ENCODE assay signal across 8 cellular contexts in genomic region chr2:72149556-72150156, GRCh38. TPM values are rescaled to one million over a fixed set of nuclear protein-coding genes. Genes with fewer than 3 reads are reported as not detected.
A peak's percentile ranks its signal among the peaks of the same experiment; 100 is the strongest.
DNase-seq lines count a peak whose midpoint lies in the region; TF ChIP-seq lines count a peak whose summit lies in the region.

No MANE protein-coding gene starts in this region.

- H3K27me3 Mint-ChIP-seq in activated naive CD4-positive, alpha-beta T cell treated with anti-CD3 and anti-CD28 coated beads, Interleukin-2, amount 10 ng/mL, durations not matched to agents 7 days and 5 days: peaks cover 89% of the 10 kb centered on the region
- peaks cover 53% of the 10 kb centered on the region for H3K27me3 Mint-ChIP-seq in activated T-helper 2 cell treated with anti-CD3 and anti-CD28 coated beads, Interferon-gamma antibody, Interleukin-2, Interleukin-4, amounts not matched to agents 10 μg/mL and 5 μg/mL and 100 μg/mL, durations not matched to agents 14 hours and 24 hours and 36 hours (ENCODE audit: low read depth)

- peak overlapping the region; percentile 91 for H3K4me2 ChIP-seq in smooth muscle cell

- no peaks in the 10 kb centered on the region for H3K9me3 ChIP-seq in iPS DF 6.9 (ENCODE audit: control insufficient read depth, insufficient read depth, low read length)
- H3K9me3 ChIP-seq in smooth muscle cell (replicated peaks; ENCODE audit: low read depth): no peaks in the 10 kb centered on the region

- H3K4me1 Mint-ChIP-seq in activated naive CD4-positive, alpha-beta T cell treated with anti-CD3 and anti-CD28 coated beads, Interleukin-2, amount 10 ng/mL, durations not matched to agents 7 days and 5 days: peaks cover 35% of the 10 kb centered on the region
- H3K4me1 Mint-ChIP-seq in activated T-helper 2 cell treated with anti-CD3 and anti-CD28 coated beads, Interferon-gamma antibody, Interleukin-2, Interleukin-4, amounts not matched to agents 10 μg/mL and 5 μg/mL and 100 μg/mL, durations not matched to agents 14 hours and 24 hours and 36 hours (ENCODE audit: low read depth): peaks cover 15% of the 10 kb centered on the region

- H3K36me3 ChIP-seq in iPS DF 6.9 (ENCODE audit: control insufficient read depth, insufficient read depth, low read length): no peaks in the 10 kb centered on the region
- no peaks in the 10 kb centered on the region for H3K36me3 ChIP-seq in smooth muscle cell (ENCODE audit: low read depth)

- TF ChIP-seq CTCF in smooth muscle cell (IDR thresholded peaks at IDR 0.05; ENCODE audit: borderline replicate concordance, insufficient read depth, poor library complexity, severe bottlenecking): no peak

- H2AFZ ChIP-seq in smooth muscle cell (ENCODE audit: low read depth): no peak overlapping the region

- H3K79me2 ChIP-seq in smooth muscle cell (ENCODE audit: low read depth): no peaks in the 10 kb centered on the region

- intact Hi-C loops in activated T-helper 2 cell treated with anti-CD3 and anti-CD28 coated beads, Interferon-gamma antibody, Interleukin-2, Interleukin-4, amounts not matched to agents 10 μg/mL and 5 μg/mL and 100 μg/mL, durations not matched to agents 14 hours and 24 hours and 36 hours (cut with micrococcal nuclease): loop anchor here (1.0 to 10.0 kb wide), 5 partner anchors 225 to 1262 kb away; no protein-coding TSS in a partner anchor

- peaks cover 10% of the 10 kb centered on the region for H3K36me3 Mint-ChIP-seq in activated naive CD4-positive, alpha-beta T cell treated with anti-CD3 and anti-CD28 coated beads, Interleukin-2, amount 10 ng/mL, durations not matched to agents 7 days and 5 days
- peaks cover 7% of the 10 kb centered on the region for H3K36me3 Mint-ChIP-seq in activated T-helper 2 cell treated with anti-CD3 and anti-CD28 coated beads, Interferon-gamma antibody, Interleukin-2, Interleukin-4, amounts not matched to agents 10 μg/mL and 5 μg/mL and 100 μg/mL, durations not matched to agents 14 hours and 24 hours and 36 hours (ENCODE audit: low read depth)

- DNase-seq in activated naive CD4-positive, alpha-beta T cell treated with anti-CD3 and anti-CD28 coated beads, Interleukin-2, amount 10 ng/mL, durations not matched to agents 7 days and 5 days: peak; percentile 18
- no peak for DNase-seq in activated naive CD4-positive, alpha-beta T cell (lab: John Stamatoyannopoulos, UW)
- DNase-seq in activated T-helper 2 cell treated with anti-CD3 and anti-CD28 coated beads, Interferon-gamma antibody, Interleukin-2, Interleukin-4, amounts not matched to agents 10 μg/mL and 5 μg/mL and 100 μg/mL, durations not matched to agents 14 hours and 24 hours and 36 hours (ENCODE audit: low spot score): no peak
- DNase-seq in iPS DF 6.9 (ENCODE audit: low read depth, low spot score): no peak
- no peak for DNase-seq in smooth muscle cell (lab: John Stamatoyannopoulos, UW; ENCODE audit: unreplicated experiment)
- DNase-seq in NCI-H510A treated with DMSO at 0.1 percent for 48 hours (lab: John Stamatoyannopoulos, UW): no peak
- no peak for DNase-seq in NK-92 (lab: John Stamatoyannopoulos, UW; ENCODE audit: unreplicated experiment)
- no peak for DNase-seq in AG08396 (ENCODE audit: low spot score)

- H3K27ac Mint-ChIP-seq in activated naive CD4-positive, alpha-beta T cell treated with anti-CD3 and anti-CD28 coated beads, Interleukin-2, amount 10 ng/mL, durations not matched to agents 7 days and 5 days: peak overlapping the region; percentile 52
- no peak overlapping the region for H3K27ac Mint-ChIP-seq in activated T-helper 2 cell treated with anti-CD3 and anti-CD28 coated beads, Interferon-gamma antibody, Interleukin-2, Interleukin-4, amounts not matched to agents 10 μg/mL and 5 μg/mL and 100 μg/mL, durations not matched to agents 14 hours and 24 hours and 36 hours

- H3K27ac ChIP-seq in iPS DF 6.9 (ENCODE audit: low read length) (no peak overlapping the region), smooth muscle cell (ENCODE audit: low read depth) (no peak overlapping the region)

- no peaks in the 10 kb centered on the region for H3F3A ChIP-seq in smooth muscle cell (ENCODE audit: low read depth)

- H3K4me3 Mint-ChIP-seq in activated naive CD4-positive, alpha-beta T cell treated with anti-CD3 and anti-CD28 coated beads, Interleukin-2, amount 10 ng/mL, durations not matched to agents 7 days and 5 days: peak overlapping the region; percentile 3
- peak overlapping the region; percentile 19 for H3K4me3 Mint-ChIP-seq in activated T-helper 2 cell treated with anti-CD3 and anti-CD28 coated beads, Interferon-gamma antibody, Interleukin-2, Interleukin-4, amounts not matched to agents 10 μg/mL and 5 μg/mL and 100 μg/mL, durations not matched to agents 14 hours and 24 hours and 36 hours (ENCODE audit: low read depth)

- no peaks in the 10 kb centered on the region for H4K20me1 ChIP-seq in smooth muscle cell (ENCODE audit: low read depth)

- CTCF ChIA-PET in activated naive CD4-positive, alpha-beta T cell treated with anti-CD3 and anti-CD28 coated beads, Interleukin-2, amount 10 ng/mL, durations not matched to agents 7 days and 5 days (lab: Charles Lee): interaction anchor here (0.7 to 2.9 kb wide), 12 partner anchors 10 to 620 kb away, joined by 3 to 46 read pairs (median 4); no protein-coding TSS in a partner anchor

- H3K4me3 ChIP-seq in iPS DF 6.9 (ENCODE audit: low read length): peak overlapping the region; percentile 6; the same call in 1 of the 2 replicates
- H3K4me3 ChIP-seq in smooth muscle cell: peak overlapping the region; percentile 54

- H3K4me1 ChIP-seq in iPS DF 6.9 (ENCODE audit: control insufficient read depth, insufficient read depth, low read length) (peaks cover 9% of the 10 kb centered on the region), smooth muscle cell (ENCODE audit: low read depth) (peaks cover 42% of the 10 kb centered on the region)

- WGBS in iPS DF 6.9 (ENCODE audit: insufficient coverage, insufficient read length): no CpG with 5 or more reads among the region's 45 CpGs
- 7% methylated on average over 45 of the region's 45 CpGs for WGBS in smooth muscle cell (ENCODE audit: low lambda C conversion rate)

- H3K27me3 ChIP-seq in iPS DF 6.9 (ENCODE audit: control insufficient read depth, insufficient read depth, low read length) (peaks cover 47% of the 10 kb centered on the region), smooth muscle cell (ENCODE audit: low read depth) (peaks cover 73% of the 10 kb centered on the region)

- H3K9ac ChIP-seq in smooth muscle cell (ENCODE audit: low read depth): no peak overlapping the region

- H3K9me3 Mint-ChIP-seq in activated naive CD4-positive, alpha-beta T cell treated with anti-CD3 and anti-CD28 coated beads, Interleukin-2, amount 10 ng/mL, durations not matched to agents 7 days and 5 days: no peaks in the 10 kb centered on the region
- H3K9me3 Mint-ChIP-seq in activated T-helper 2 cell treated with anti-CD3 and anti-CD28 coated beads, Interferon-gamma antibody, Interleukin-2, Interleukin-4, amounts not matched to agents 10 μg/mL and 5 μg/mL and 100 μg/mL, durations not matched to agents 14 hours and 24 hours and 36 hours: peaks cover 6% of the 10 kb centered on the region

RNA-seq across cellular contexts. Expression of gene CYP26B1, which starts 2.0 kb away (rescaled TPM):
- total RNA-seq in activated T-helper 2 cell treated with anti-CD3 and anti-CD28 coated beads, Interferon-gamma antibody, Interleukin-2, Interleukin-4, amounts not matched to agents 10 μg/mL and 5 μg/mL and 100 μg/mL, durations not matched to agents 14 hours and 24 hours and 36 hours: not detected in 2 replicates
- total RNA-seq in smooth muscle cell: 1.1 and 2.4 TPM in 2 replicates
- 0.48 and 0.93 TPM in 2 replicates for polyA plus RNA-seq in smooth muscle cell
